Comparison of ENCODE assay signal across 7 cellular contexts in genomic region chr6:136288566-136289326, GRCh38. TPM values are rescaled to one million over a fixed set of nuclear protein-coding genes. Genes with fewer than 3 reads are reported as not detected.
DNase-seq lines count a peak whose midpoint lies in the region; ATAC-seq and TF ChIP-seq lines count a peak whose summit lies in the region.

No MANE protein-coding gene starts in this region.

- H3K27me3 ChIP-seq in kidney epithelial cell (ENCODE audit: control insufficient read depth, insufficient read depth, low read length), result no peaks in the 10 kb centered on the region

- ATAC-seq in GM18517 (IDR thresholded peaks at IDR 0.05; ENCODE audit: unreplicated experiment) (peak; percentile 29), HG02973 (IDR thresholded peaks at IDR 0.05; ENCODE audit: unreplicated experiment) (peak; percentile 47)

- DNase-seq in NCI-H2196 (lab: John Stamatoyannopoulos, UW; ENCODE audit: unreplicated experiment) (peak; percentile 80), choroid plexus epithelial cell (ENCODE audit: low read depth) (peak; percentile 97), kidney epithelial cell (ENCODE audit: low read depth) (peak; percentile 86)
- peak; percentile 81 to 84 for DNase-seq in activated CD4-positive, alpha-beta T cell treated with anti-CD3 and anti-CD28 coated beads for 4 hours
- peak; percentile 75 to 83 for DNase-seq in stimulated activated CD4-positive, alpha-beta T cell treated with anti-CD3 and anti-CD28 coated beads, Interleukin-15, amount 100 ng/mL, for 48 hours (ENCODE audit: low read depth in 2 of 2)

- H3K36me3 ChIP-seq in kidney epithelial cell (ENCODE audit: control insufficient read depth, insufficient read depth, low read length), result no peaks in the 10 kb centered on the region

- peak overlapping the region; percentile 97 for H3K4me3 ChIP-seq in choroid plexus epithelial cell (ENCODE audit: low read depth, low read length)
- peak overlapping the region; percentile 95 for H3K4me3 ChIP-seq in kidney epithelial cell (ENCODE audit: low read depth, low read length)

- TF ChIP-seq CTCF in choroid plexus epithelial cell (conservative IDR thresholded peaks at IDR 0.05; ENCODE audit: low read depth, low read length), result peak; percentile 27
- TF ChIP-seq CTCF in kidney epithelial cell (IDR thresholded peaks at IDR 0.05; ENCODE audit: insufficient read depth, low read length, poor library complexity, severe bottlenecking), result no peak

RNA-seq across cellular contexts. Expression of gene BCLAF1, which starts 0.9 kb away (rescaled TPM):
- total RNA-seq in kidney epithelial cell, result 76.1 and 97.9 TPM in 2 replicates

RNA-seq across cellular contexts. Expression of gene MTFR2, which starts 38.6 kb away (rescaled TPM):
- 1.6 and 4.6 TPM in 2 replicates for total RNA-seq in kidney epithelial cell

Comparison
In these comparisons a context has a peak if more than half of its experiments do, and no peak if none do; other contexts are left out.
1. Peak in every context shown above with its lines: DNase-seq, ATAC-seq and H3K4me3 ChIP-seq.